Comparison of ENCODE assay signal across 1 cellular context in genomic region chr11:73980001-73980960, GRCh38.
TF ChIP-seq lines count a peak whose summit lies in the region.

No MANE protein-coding gene starts in this region.

TF ChIP-seq in GM23338, 12 proteins besides CTCF, POLR2A, EP300 and RAD21 (continued from another document):
- TF ChIP-seq ZNF462 (CRISPR knock-in tag; IDR thresholded peaks at IDR 0.05) (no peak), ETS1 (IDR thresholded peaks at IDR 0.05) (no peak), NANOG (IDR thresholded peaks at IDR 0.05; ENCODE audit: borderline replicate concordance) (no peak), CREB1 (CRISPR knock-in tag; IDR thresholded peaks at IDR 0.05; ENCODE audit: low read depth) (no peak), REST (IDR thresholded peaks at IDR 0.05; ENCODE audit: unreplicated experiment) (no peak), ZNF114 (CRISPR knock-in tag; IDR thresholded peaks at IDR 0.05) (no peak)
